8 cellular contexts compared by ENCODE assay signal in genomic region chr19:17419491-17420266, GRCh38. TPM values are rescaled to one million over a fixed set of nuclear protein-coding genes. Genes with fewer than 3 reads are reported as not detected.
DNase-seq lines count a peak whose midpoint lies in the region; ATAC-seq and TF ChIP-seq lines count a peak whose summit lies in the region.

MVB12A (plus strand) TSS chr19:17420047; CDS start chr19:17420136, 89 bp downstream.

- in situ Hi-C loops in KBM-7 (cut with MboI; ENCODE audit: low pct_unique_long_range_greater_than_20kb, low sequenced_read_pairs), result no loop called here

- H3K27ac Mint-ChIP-seq in activated T-cell treated with anti-CD3 and anti-CD28 coated beads, Interleukin-2, amount 50 U/mL, for 24 hours, result peak within 1 kb of the TSS; percentile 95

- H3K27me3 Mint-ChIP-seq in activated T-cell treated with anti-CD3 and anti-CD28 coated beads, Interleukin-2, amount 50 U/mL, for 24 hours, result no peaks in the 10 kb centered on the region

- TF ChIP-seq CTCF in epithelial cell of proximal tubule (conservative IDR thresholded peaks at IDR 0.05; ENCODE audit: low read depth, low read length), result no peak

- H3K36me3 Mint-ChIP-seq in activated T-cell treated with anti-CD3 and anti-CD28 coated beads, Interleukin-2, amount 50 U/mL, for 24 hours (ENCODE audit: low read depth), result peaks cover 37% of the 10 kb centered on the region

- H3K4me1 Mint-ChIP-seq in activated T-cell treated with anti-CD3 and anti-CD28 coated beads, Interleukin-2, amount 50 U/mL, for 24 hours (ENCODE audit: low read depth), result peaks cover 21% of the 10 kb centered on the region

- peak within 1 kb of the TSS; percentile 89 for H3K4me3 Mint-ChIP-seq in activated T-cell treated with anti-CD3 and anti-CD28 coated beads, Interleukin-2, amount 50 U/mL, for 24 hours

- peak within 1 kb of the TSS; percentile 94 for H3K4me3 ChIP-seq in epithelial cell of proximal tubule (ENCODE audit: low read depth, low read length)

- H3K9me3 Mint-ChIP-seq in activated T-cell treated with anti-CD3 and anti-CD28 coated beads, Interleukin-2, amount 50 U/mL, for 24 hours, result no peaks in the 10 kb centered on the region

- DNase-seq in DMS 273 (lab: John Stamatoyannopoulos, UW; ENCODE audit: unreplicated experiment) (peak; percentile 99), KBM-7 (peak; percentile 99), epithelial cell of proximal tubule (ENCODE audit: low read depth) (peak; percentile 89), mucosa of gallbladder (ENCODE audit: low spot score) (peak; percentile 99)
- peak; percentile 94 for DNase-seq in activated T-cell treated with anti-CD3 and anti-CD28 coated beads, Interleukin-2, amount 50 U/mL, for 24 hours
- peak; percentile 81 to 91 for DNase-seq in stimulated activated CD8-positive, alpha-beta memory T cell treated with anti-CD3 and anti-CD28 coated beads, Interleukin-4, amount 100 ng/mL, for 4 hours (ENCODE audit: low read depth in 2 of 2, low spot score in 1 of 2)

- peak; percentile 76 for ATAC-seq in GM21619 (IDR thresholded peaks at IDR 0.05; ENCODE audit: unreplicated experiment)

TF ChIP-seq in PFSK-1, 5 proteins besides CTCF, POLR2A, EP300 and RAD21:
- 0 out of 2 replicates have a peak, but pooled peaks have one; percentile 24 for TF ChIP-seq SIN3A (IDR thresholded peaks at IDR 0.05; ENCODE audit: borderline replicate concordance, insufficient read depth, low read length)
- TF ChIP-seq POLR2AphosphoS5 (IDR thresholded peaks at IDR 0.05; ENCODE audit: low read depth, low read length), result peak; percentile 54; the same call in 1 of the 2 replicates
- peak; percentile 85 for TF ChIP-seq FOXP2 (optimal IDR thresholded peaks at IDR 0.05; ENCODE audit: borderline replicate concordance, extremely low read depth, extremely low read length, insufficient read depth)
- TF ChIP-seq REST (IDR thresholded peaks at IDR 0.05; ENCODE audit: insufficient read depth in 1 of 2, low read depth in 2 of 2, low read length in 2 of 2), result no peak
- TF ChIP-seq TAF1 (IDR thresholded peaks at IDR 0.05; ENCODE audit: borderline replicate concordance, insufficient read depth, low read length), result peak; percentile 52; the same call in 1 of the 2 replicates

RNA-seq across cellular contexts. Expression of gene MVB12A, which starts in this region (rescaled TPM):
- polyA plus RNA-seq in PFSK-1 (2012; ENCODE audit: insufficient read length, low read depth), result 141 TPM
- total RNA-seq in epithelial cell of proximal tubule (78.6 and 91.6 TPM in 2 replicates), mucosa of gallbladder (61.2 TPM)

Comparison
In these comparisons a context has a peak if more than half of its experiments do, and no peak if none do; other contexts are left out.
1. Peak in every context shown above with its lines: DNase-seq, ATAC-seq and H3K4me3 ChIP-seq.